8 cellular contexts compared by ENCODE assay signal in the genomic region with DNA sequence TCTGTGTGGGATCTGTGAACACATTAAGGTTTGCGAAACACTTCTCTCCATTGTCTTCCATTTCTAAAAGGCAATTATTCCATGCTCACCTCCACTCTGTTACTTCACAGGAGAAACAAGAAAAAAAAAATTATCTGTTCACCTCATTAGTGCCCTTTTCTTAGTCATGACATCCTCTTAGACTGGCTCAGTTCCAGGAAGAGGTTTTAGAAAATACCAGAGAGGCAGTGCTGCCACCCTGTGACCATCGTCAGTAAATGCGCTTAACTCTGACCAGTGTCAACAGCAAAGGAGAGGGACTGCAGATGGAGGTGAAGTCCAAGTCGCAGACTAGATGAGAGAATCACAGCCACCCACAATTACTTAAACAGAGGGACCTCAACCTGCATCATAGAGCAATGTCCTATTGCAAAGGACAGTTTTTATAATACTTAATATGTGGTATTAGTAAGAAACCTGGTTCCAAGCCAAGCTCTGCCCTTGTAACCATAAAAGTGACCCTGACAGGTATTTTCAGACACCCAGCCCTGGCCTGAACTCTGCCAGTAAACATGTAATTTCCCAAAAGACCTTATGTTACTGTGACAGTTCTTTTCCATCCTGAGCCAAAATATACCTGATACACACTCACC. TPM values are rescaled to one million over a fixed set of nuclear protein-coding genes. Genes with fewer than 3 reads are reported as not detected.
DNase-seq lines count a peak whose midpoint lies in the region; ATAC-seq and TF ChIP-seq lines count a peak whose summit lies in the region.

No MANE protein-coding gene starts in this region.

- H3K36me3 Mint-ChIP-seq in activated naive CD4-positive, alpha-beta T cell treated with anti-CD3 and anti-CD28 coated beads for 36 hours (ENCODE audit: low read depth) = no peaks in the 10 kb centered on the region

- no peaks in the 10 kb centered on the region for H3K9me2 ChIP-seq in Loucy (replicated peaks; ENCODE audit: low read depth, low read length)

- peak; percentile 87 for TF ChIP-seq CTCF in Loucy (conservative IDR thresholded peaks at IDR 0.05; ENCODE audit: low read length)
- TF ChIP-seq CTCF in sigmoid colon (IDR thresholded peaks at IDR 0.05) = peak in 3 of 4 experiments; percentile 11 to 27 (median 17)

- H3K27ac ChIP-seq in sigmoid colon = no peak overlapping the region

- ATAC-seq in GM21717 (IDR thresholded peaks at IDR 0.05; ENCODE audit: unreplicated experiment) = no peak

- H3K9me3 Mint-ChIP-seq in activated naive CD4-positive, alpha-beta T cell treated with anti-CD3 and anti-CD28 coated beads for 36 hours = no peaks in the 10 kb centered on the region

- H3K27me3 ChIP-seq in Loucy (ENCODE audit: insufficient read depth, low read length, poor library complexity, severe bottlenecking) (no peaks in the 10 kb centered on the region), sigmoid colon (peaks cover 0 to 36% (median 6%) of the 10 kb centered on the region in 3 donors)

- in situ Hi-C loops in SK-MEL-5 (cut with HindIII; ENCODE audit: low pct_unique_long_range_greater_than_20kb, low sequenced_read_pairs) = no loop called here

- H3F3A ChIP-seq in Loucy (ENCODE audit: low read depth) = no peaks in the 10 kb centered on the region

- H3K4me1 ChIP-seq in Loucy (ENCODE audit: insufficient read depth, low read length, poor library complexity, severe bottlenecking) = no peaks in the 10 kb centered on the region
- no peaks in the 10 kb centered on the region for H3K4me1 ChIP-seq in sigmoid colon

- no peak overlapping the region for H2AFZ ChIP-seq in Loucy (ENCODE audit: low read length)

- no peaks in the 10 kb centered on the region for H3K79me2 ChIP-seq in Loucy (ENCODE audit: insufficient read depth, low read length)

- peaks cover 3% of the 10 kb centered on the region for H3K27me3 Mint-ChIP-seq in activated naive CD4-positive, alpha-beta T cell treated with anti-CD3 and anti-CD28 coated beads for 36 hours (ENCODE audit: low read depth)

- CTCF ChIA-PET in activated naive CD4-positive, alpha-beta T cell treated with anti-CD3 and anti-CD28 coated beads for 36 hours (lab: Charles Lee) = interaction anchor here (0.6 to 8.6 kb wide), 16 partner anchors 9 to 187 kb away, joined by 3 to 92 read pairs (median 7); partner anchors contain the start of genes CEACAM21 and DMAC2

- H3K27ac Mint-ChIP-seq in activated naive CD4-positive, alpha-beta T cell treated with anti-CD3 and anti-CD28 coated beads for 36 hours = no peak overlapping the region

- no peak for TF ChIP-seq POLR2A in sigmoid colon (IDR thresholded peaks at IDR 0.05)

- no peak overlapping the region for H3K9ac ChIP-seq in Loucy (ENCODE audit: low read depth, low read length, poor library complexity, severe bottlenecking)

- TF ChIP-seq EP300 in sigmoid colon (IDR thresholded peaks at IDR 0.05) = no peak

- H3K9me3 ChIP-seq in Loucy (ENCODE audit: insufficient read depth, low read depth, low read length) (no peaks in the 10 kb centered on the region), sigmoid colon (no peaks in the 10 kb centered on the region)

- no peaks in the 10 kb centered on the region for H4K20me1 ChIP-seq in Loucy (ENCODE audit: insufficient read depth, low read length, poor library complexity, severe bottlenecking)

- no peak overlapping the region for H3K4me3 ChIP-seq in Loucy (ENCODE audit: low read length, poor library complexity, severe bottlenecking)
- no peak overlapping the region for H3K4me3 ChIP-seq in sigmoid colon

- H3K4me1 Mint-ChIP-seq in activated naive CD4-positive, alpha-beta T cell treated with anti-CD3 and anti-CD28 coated beads for 36 hours (ENCODE audit: low read depth) = peaks cover 9% of the 10 kb centered on the region

- no peak overlapping the region for H3K4me2 ChIP-seq in Loucy (ENCODE audit: low read depth, low read length, poor library complexity, severe bottlenecking)

- no peak overlapping the region for H3K4me3 Mint-ChIP-seq in activated naive CD4-positive, alpha-beta T cell treated with anti-CD3 and anti-CD28 coated beads for 36 hours

- intact Hi-C loops in activated naive CD4-positive, alpha-beta T cell treated with anti-CD3 and anti-CD28 coated beads for 36 hours (cut with micrococcal nuclease) = loop anchor here (1.0 to 5.0 kb wide), 6 partner anchors 19 to 288 kb away; partner anchors contain the start of gene CEACAM21
- intact Hi-C loops in head of caudate nucleus (cut with DNase I) = no loop called here
- intact Hi-C loops in sigmoid colon (cut with DNase I) = no loop called here

- 26 to 27% methylated on average over 4 of the region's 4 CpGs for WGBS in sigmoid colon, 2 donors

- DNase-seq in SIG-M5 treated with dmso at 0.1 percent for 504 hours (lab: John Stamatoyannopoulos, UW; ENCODE audit: unreplicated experiment) (peak; percentile 86), SIG-M5 (lab: John Stamatoyannopoulos, UW) (no peak), SK-MEL-5 (ENCODE audit: low read depth, low spot score) (peak; percentile 83), head of caudate nucleus (peak in 36 of 42 donors; percentile 13 to 70 (median 34)), sigmoid colon (no peak)
- peak; percentile 86 for DNase-seq in activated naive CD4-positive, alpha-beta T cell treated with anti-CD3 and anti-CD28 coated beads for 36 hours

- H3K36me3 ChIP-seq in Loucy (ENCODE audit: insufficient read depth, low read length) = no peaks in the 10 kb centered on the region
- no peaks in the 10 kb centered on the region for H3K36me3 ChIP-seq in sigmoid colon

RNA-seq across cellular contexts. Expression of gene CEACAM21, which starts 19.4 kb away (rescaled TPM):
- 0.21 TPM in 1 of 2 replicates, not detected in the other for total RNA-seq in SK-MEL-5 (2014; rRNA removed; shearing (Covaris generic))
- 0.06 TPM in 1 of 2 replicates, not detected in the other for polyA plus RNA-seq in SK-MEL-5 (2015; cell fraction: cytosol; rRNA removed)
- not detected in 2 replicates for polyA plus RNA-seq in SK-MEL-5 (2015; cell fraction: nucleus; rRNA removed)
- total RNA-seq in activated naive CD4-positive, alpha-beta T cell treated with anti-CD3 and anti-CD28 coated beads for 36 hours = 10 to 100 TPM; 32.2 to 33.6 TPM
- 1 to 10 TPM in 3 of 4 donors, not detected in 1; 1.5 to 4.3 (median 2.2) TPM for total RNA-seq in sigmoid colon
- 10 to 100 TPM in 1 of 3 donors, not detected in 2; 11.9 TPM for polyA plus RNA-seq in sigmoid colon

RNA-seq across cellular contexts. Expression of gene CEACAM4, which starts 31.5 kb away (rescaled TPM):
- not detected in 2 replicates for total RNA-seq in SK-MEL-5 (2014; rRNA removed; shearing (Covaris generic))
- polyA plus RNA-seq in SK-MEL-5 (2015; cell fraction: cytosol; rRNA removed) = not detected in 2 replicates
- polyA plus RNA-seq in SK-MEL-5 (2015; cell fraction: nucleus; rRNA removed) = not detected in 2 replicates
- not detected for total RNA-seq in activated naive CD4-positive, alpha-beta T cell treated with anti-CD3 and anti-CD28 coated beads for 36 hours
- total RNA-seq in sigmoid colon = 1 to 10 TPM in 2 of 4 donors, not detected in 2; 1.9 to 3.6 TPM
- 1 to 10 TPM in 1 of 3 donors, not detected in 2; 1.6 TPM for polyA plus RNA-seq in sigmoid colon

Comparison
In these comparisons a context has a peak if more than half of its experiments do, and no peak if none do; other contexts are left out.
1. DNase-seq: peak in SIG-M5 treated with dmso at 0.1 percent for 504 hours (single experiment), SK-MEL-5 (single experiment), activated naive CD4-positive, alpha-beta T cell treated with anti-CD3 and anti-CD28 coated beads for 36 hours (single experiment) and head of caudate nucleus (36 of 42); none in SIG-M5 (single experiment) and sigmoid colon (single experiment).
2. RNA of gene CEACAM21, which starts 19.4 kb away (total RNA-seq): 32.2 to 33.6 TPM in activated naive CD4-positive, alpha-beta T cell treated with anti-CD3 and anti-CD28 coated beads for 36 hours; 1.5 to 4.3 TPM in sigmoid colon and 0.21 TPM in SK-MEL-5; every median in the first group is over 4 times any median in the second.